ENCODE assay signal across 2 cellular contexts in genomic region chr12:14505626-14506596, GRCh38.
TF ChIP-seq lines count a peak whose summit lies in the region.

No MANE protein-coding gene starts in this region.

TF ChIP-seq in WTC11, 78 proteins besides CTCF, POLR2A, EP300 and RAD21 (continued from another document):
- TF ChIP-seq, protein P1, sequence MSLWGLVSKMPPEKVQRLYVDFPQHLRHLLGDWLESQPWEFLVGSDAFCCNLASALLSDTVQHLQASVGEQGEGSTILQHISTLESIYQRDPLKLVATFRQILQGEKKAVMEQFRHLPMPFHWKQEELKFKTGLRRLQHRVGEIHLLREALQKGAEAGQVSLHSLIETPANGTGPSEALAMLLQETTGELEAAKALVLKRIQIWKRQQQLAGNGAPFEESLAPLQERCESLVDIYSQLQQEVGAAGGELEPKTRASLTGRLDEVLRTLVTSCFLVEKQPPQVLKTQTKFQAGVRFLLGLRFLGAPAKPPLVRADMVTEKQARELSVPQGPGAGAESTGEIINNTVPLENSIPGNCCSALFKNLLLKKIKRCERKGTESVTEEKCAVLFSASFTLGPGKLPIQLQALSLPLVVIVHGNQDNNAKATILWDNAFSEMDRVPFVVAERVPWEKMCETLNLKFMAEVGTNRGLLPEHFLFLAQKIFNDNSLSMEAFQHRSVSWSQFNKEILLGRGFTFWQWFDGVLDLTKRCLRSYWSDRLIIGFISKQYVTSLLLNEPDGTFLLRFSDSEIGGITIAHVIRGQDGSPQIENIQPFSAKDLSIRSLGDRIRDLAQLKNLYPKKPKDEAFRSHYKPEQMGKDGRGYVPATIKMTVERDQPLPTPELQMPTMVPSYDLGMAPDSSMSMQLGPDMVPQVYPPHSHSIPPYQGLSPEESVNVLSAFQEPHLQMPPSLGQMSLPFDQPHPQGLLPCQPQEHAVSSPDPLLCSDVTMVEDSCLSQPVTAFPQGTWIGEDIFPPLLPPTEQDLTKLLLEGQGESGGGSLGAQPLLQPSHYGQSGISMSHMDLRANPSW (CRISPR knock-in tag; conservative IDR thresholded peaks at IDR 0.05; ENCODE audit: low read depth): no peak
- no peak for TF ChIP-seq JAZF1 (CRISPR knock-in tag; IDR thresholded peaks at IDR 0.05)
- no peak for TF ChIP-seq ELF4 (CRISPR knock-in tag; IDR thresholded peaks at IDR 0.05; ENCODE audit: low read depth)
- no peak for TF ChIP-seq NR2C2 (CRISPR knock-in tag; IDR thresholded peaks at IDR 0.05)
- TF ChIP-seq GTF2I (CRISPR knock-in tag; conservative IDR thresholded peaks at IDR 0.05): no peak
- no peak for TF ChIP-seq NFYB (CRISPR knock-in tag; conservative IDR thresholded peaks at IDR 0.05; ENCODE audit: low read depth)
- TF ChIP-seq NR3C1 (CRISPR knock-in tag; conservative IDR thresholded peaks at IDR 0.05; ENCODE audit: low read depth): no peak

TF ChIP-seq in SK-N-SH, 30 proteins besides CTCF, POLR2A, EP300 and RAD21 (continued from another document):
- TF ChIP-seq, protein P2, sequence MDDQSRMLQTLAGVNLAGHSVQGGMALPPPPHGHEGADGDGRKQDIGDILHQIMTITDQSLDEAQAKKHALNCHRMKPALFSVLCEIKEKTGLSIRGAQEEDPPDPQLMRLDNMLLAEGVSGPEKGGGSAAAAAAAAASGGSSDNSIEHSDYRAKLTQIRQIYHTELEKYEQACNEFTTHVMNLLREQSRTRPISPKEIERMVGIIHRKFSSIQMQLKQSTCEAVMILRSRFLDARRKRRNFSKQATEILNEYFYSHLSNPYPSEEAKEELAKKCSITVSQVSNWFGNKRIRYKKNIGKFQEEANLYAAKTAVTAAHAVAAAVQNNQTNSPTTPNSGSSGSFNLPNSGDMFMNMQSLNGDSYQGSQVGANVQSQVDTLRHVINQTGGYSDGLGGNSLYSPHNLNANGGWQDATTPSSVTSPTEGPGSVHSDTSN (IDR thresholded peaks at IDR 0.05): no peak
- TF ChIP-seq YY1 (IDR thresholded peaks at IDR 0.05; ENCODE audit: low read depth) (no peak), FOXM1 (IDR thresholded peaks at IDR 0.05; ENCODE audit: low read depth) (no peak)
TF ChIP-seq in SK-N-SH: peak in this region for 0.
